Comparison of ENCODE assay signal across 21 cellular contexts in genomic region chr4:109216085-109216696, GRCh38.
"Had no signal": no experiment of that assay in that cellular context is flagged by ENCODE, and none has a peak within 500 bp of the region (broad histone marks: within the 10 kb centered on the region; RNA-seq: fewer than 3 reads in every experiment).

No MANE protein-coding gene starts in this region.

- DNase-seq: KBM-7, MV-4-11, NCI-H1048, NCI-H1105, NCI-H1417, NCI-H1436 treated with DMSO at 0.1 percent for 48 hours, NCI-H1694, NCI-H187 treated with DMSO at 0.1 percent for 48 hours, NCI-H2029 treated with DMSO at 0.1 percent for 48 hours, NCI-H2171 treated with DMSO at 0.1 percent for 48 hours, NCI-H345, NCI-H446 treated with DMSO at 0.1 percent for 48 hours, NCI-H510A treated with DMSO at 0.1 percent for 48 hours, NCI-H526, PC-3, SHP77 had no signal

- ATAC-seq: Panc1, PC-3, SK-N-SH treated with all-trans-retinoic acid at 6 μM for 48 hours had no signal

- FAIRE-seq: HTR-8/SVneo had no signal

- H3K27ac ChIP-seq: HL-60, RWPE1 had no signal
